Comparison of ENCODE assay signal across 1 cellular context in genomic region chr6:7313505-7314165, GRCh38.
TF ChIP-seq lines count a peak whose summit lies in the region.

No MANE protein-coding gene starts in this region.

TF ChIP-seq in WTC11, 78 proteins besides CTCF, POLR2A, EP300 and RAD21 (continued from another document):
- TF ChIP-seq ZBTB43 (CRISPR knock-in tag; IDR thresholded peaks at IDR 0.05) (no peak), ZNF532 (CRISPR knock-in tag; IDR thresholded peaks at IDR 0.05; ENCODE audit: borderline replicate concordance) (no peak), GTF2I (CRISPR knock-in tag; conservative IDR thresholded peaks at IDR 0.05) (no peak), JAZF1 (CRISPR knock-in tag; IDR thresholded peaks at IDR 0.05) (no peak), ZSCAN18 (CRISPR knock-in tag; IDR thresholded peaks at IDR 0.05) (no peak), ZNF263 (CRISPR knock-in tag; IDR thresholded peaks at IDR 0.05; ENCODE audit: low read depth) (no peak), NFE2L1 (CRISPR knock-in tag; IDR thresholded peaks at IDR 0.05) (no peak), TCF7 (CRISPR knock-in tag; IDR thresholded peaks at IDR 0.05; ENCODE audit: low read depth) (no peak), ERG (CRISPR knock-in tag; IDR thresholded peaks at IDR 0.05) (no peak)
- TF ChIP-seq, protein P1, sequence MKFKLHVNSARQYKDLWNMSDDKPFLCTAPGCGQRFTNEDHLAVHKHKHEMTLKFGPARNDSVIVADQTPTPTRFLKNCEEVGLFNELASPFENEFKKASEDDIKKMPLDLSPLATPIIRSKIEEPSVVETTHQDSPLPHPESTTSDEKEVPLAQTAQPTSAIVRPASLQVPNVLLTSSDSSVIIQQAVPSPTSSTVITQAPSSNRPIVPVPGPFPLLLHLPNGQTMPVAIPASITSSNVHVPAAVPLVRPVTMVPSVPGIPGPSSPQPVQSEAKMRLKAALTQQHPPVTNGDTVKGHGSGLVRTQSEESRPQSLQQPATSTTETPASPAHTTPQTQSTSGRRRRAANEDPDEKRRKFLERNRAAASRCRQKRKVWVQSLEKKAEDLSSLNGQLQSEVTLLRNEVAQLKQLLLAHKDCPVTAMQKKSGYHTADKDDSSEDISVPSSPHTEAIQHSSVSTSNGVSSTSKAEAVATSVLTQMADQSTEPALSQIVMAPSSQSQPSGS (CRISPR knock-in tag; IDR thresholded peaks at IDR 0.05; ENCODE audit: borderline replicate concordance, low read depth) = no peak
- TF ChIP-seq, protein P2, sequence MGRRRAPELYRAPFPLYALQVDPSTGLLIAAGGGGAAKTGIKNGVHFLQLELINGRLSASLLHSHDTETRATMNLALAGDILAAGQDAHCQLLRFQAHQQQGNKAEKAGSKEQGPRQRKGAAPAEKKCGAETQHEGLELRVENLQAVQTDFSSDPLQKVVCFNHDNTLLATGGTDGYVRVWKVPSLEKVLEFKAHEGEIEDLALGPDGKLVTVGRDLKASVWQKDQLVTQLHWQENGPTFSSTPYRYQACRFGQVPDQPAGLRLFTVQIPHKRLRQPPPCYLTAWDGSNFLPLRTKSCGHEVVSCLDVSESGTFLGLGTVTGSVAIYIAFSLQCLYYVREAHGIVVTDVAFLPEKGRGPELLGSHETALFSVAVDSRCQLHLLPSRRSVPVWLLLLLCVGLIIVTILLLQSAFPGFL (CRISPR knock-in tag; IDR thresholded peaks at IDR 0.05; ENCODE audit: borderline replicate concordance) = no peak
